Comparison of ENCODE assay signal across 8 cellular contexts in the genomic region with DNA sequence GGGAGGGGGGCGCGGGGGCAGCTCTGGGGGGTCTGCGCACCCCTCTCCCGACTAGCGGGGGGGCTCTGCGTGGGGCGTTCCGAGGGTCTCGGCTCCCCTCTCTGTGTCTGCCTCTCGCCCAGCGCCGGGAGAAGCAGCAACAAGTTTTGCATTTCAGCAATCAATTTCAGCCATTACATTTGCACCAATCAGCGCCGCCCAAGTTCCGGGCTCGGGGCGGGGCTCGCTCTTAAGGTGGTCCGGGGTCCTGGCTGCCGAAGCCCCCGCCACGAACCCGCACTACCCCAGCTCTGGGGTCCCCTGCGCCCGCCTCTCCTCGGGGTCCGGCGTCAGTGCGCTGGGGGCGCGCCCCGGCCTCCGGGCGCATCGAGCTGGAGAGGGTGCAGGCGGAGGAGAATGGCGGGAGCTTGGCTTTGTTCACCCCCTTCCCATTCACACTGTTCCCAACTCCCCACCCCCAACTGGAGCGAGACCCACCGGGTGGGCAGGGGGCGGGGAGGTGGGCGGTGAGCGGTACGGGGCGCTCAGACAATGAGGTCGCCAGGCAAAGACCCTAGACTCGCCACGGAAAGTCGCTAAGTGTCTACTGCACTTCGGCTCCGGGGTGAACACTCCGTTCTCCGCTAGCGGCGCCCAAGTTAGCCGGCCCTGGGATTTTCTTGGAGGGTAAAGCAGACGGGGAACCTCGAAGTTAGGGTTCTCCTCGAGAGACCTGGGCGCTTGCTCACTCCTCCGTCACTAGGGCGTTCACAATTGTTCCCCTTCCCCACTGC. TPM values are rescaled to one million over a fixed set of nuclear protein-coding genes. Genes with fewer than 3 reads are reported as not detected.
DNase-seq lines count a peak whose midpoint lies in the region; ATAC-seq and TF ChIP-seq lines count a peak whose summit lies in the region.

A gene (minus strand): TSS at position 141 of the 773 bp plus-strand sequence. CDS start 1,213 bp downstream, outside the sequence.

- peaks cover 10% of the 10 kb centered on the region for H3K4me1 ChIP-seq in adipocyte (ENCODE audit: control insufficient read depth, insufficient read depth, low read length)
- H3K4me1 ChIP-seq in ovary (ENCODE audit: insufficient read depth) = peaks cover 18% of the 10 kb centered on the region
- H3K4me1 ChIP-seq in upper lobe of left lung = peaks cover 26 to 56% (median 39%) of the 10 kb centered on the region in 4 donors

- intact Hi-C loops in left cardiac atrium (cut with DNase I) (loop anchor here (5.0 to 10.0 kb wide), 6 partner anchors 165 to 1117 kb away; no protein-coding TSS in a partner anchor), ovary (cut with DNase I) (loop anchor here (5.0 to 10.0 kb wide), 4 partner anchors 127 to 1045 kb away; no protein-coding TSS in a partner anchor)

- peak within 1 kb of the TSS; percentile 87 for H3K9ac ChIP-seq in adipocyte (ENCODE audit: low read length)

- WGBS in ovary, 3 donors = 0 to 1% (median 0%) methylated on average over 46 to 61 of the region's 61 CpGs
- WGBS in upper lobe of left lung, 2 donors = 0 to 5% methylated on average over 4 to 49 of the region's 61 CpGs

- H3K9me3 ChIP-seq in adipocyte (ENCODE audit: control insufficient read depth, low read length) (no peaks in the 10 kb centered on the region), ovary (no peaks in the 10 kb centered on the region), upper lobe of left lung (no peaks in the 10 kb centered on the region)

- H3K27me3 ChIP-seq in adipocyte (replicated peaks; ENCODE audit: control insufficient read depth, insufficient read depth, low read length) (no peaks in the 10 kb centered on the region), ovary (no peaks in the 10 kb centered on the region), upper lobe of left lung (peaks cover 0 to 26% (median 11%) of the 10 kb centered on the region in 4 donors)

- ATAC-seq in left cardiac atrium = peak; percentile 41 to 57
- peak in 1 of 2 donors; percentile 72 for ATAC-seq in upper lobe of left lung (ENCODE audit: low FRiP score in 2 of 2)
- ATAC-seq in HG02571 (IDR thresholded peaks at IDR 0.05; ENCODE audit: unreplicated experiment) = no peak

- TF ChIP-seq CTCF in GM10266 (IDR thresholded peaks at IDR 0.05; ENCODE audit: control insufficient read depth, insufficient read depth, low read depth, missing control alignments) = no peak
- TF ChIP-seq CTCF in RWPE1 (conservative IDR thresholded peaks at IDR 0.05; ENCODE audit: low read depth) = no peak
- no peak for TF ChIP-seq CTCF in ovary (IDR thresholded peaks at IDR 0.05)
- no peak for TF ChIP-seq CTCF in upper lobe of left lung (IDR thresholded peaks at IDR 0.05)

- CTCF ChIA-PET in RWPE1 (lab: Yijun Ruan, JAX) = no interaction called here

- H3K27ac ChIP-seq in RWPE1 = peak within 1 kb of the TSS; percentile 92
- H3K27ac ChIP-seq in ovary = peak within 1 kb of the TSS; percentile 71 to 87
- H3K27ac ChIP-seq in upper lobe of left lung = peak within 1 kb of the TSS; percentile 77 to 92 (median 91)

- H3K36me3 ChIP-seq in adipocyte (ENCODE audit: control insufficient read depth, insufficient read depth, low read length, severe bottlenecking) = peaks cover 3% of the 10 kb centered on the region
- H3K36me3 ChIP-seq in ovary = no peaks in the 10 kb centered on the region
- peaks cover 0 to 6% (median 0%) of the 10 kb centered on the region in 4 donors for H3K36me3 ChIP-seq in upper lobe of left lung

- DNase-seq in GM10266 (ENCODE audit: extremely low spot score) (peak; percentile 67), RWPE1 (ENCODE audit: low spot score) (peak; percentile 57), adipocyte (ENCODE audit: low read depth) (peak; percentile 78), left cardiac atrium (peak; percentile 77), ovary (peak; percentile 54 to 79 (median 75)), upper lobe of left lung (peak in 1 of 2 donors; percentile 89), SW480 (ENCODE audit: low spot score) (no peak)

- TF ChIP-seq EP300 in ovary (IDR thresholded peaks at IDR 0.05) = no peak
- TF ChIP-seq EP300 in upper lobe of left lung (IDR thresholded peaks at IDR 0.05) = no peak

- H3K4me3 ChIP-seq in adipocyte (ENCODE audit: low read length) (peak within 1 kb of the TSS; percentile 88), ovary (peak within 1 kb of the TSS; percentile 57), upper lobe of left lung (peak within 1 kb of the TSS; percentile 57 to 89 (median 70))

- POLR2A ChIA-PET in RWPE1 (lab: Yijun Ruan, JAX; ENCODE audit: low non-redundant PET) = no interaction called here

- no peak for TF ChIP-seq POLR2A in ovary (IDR thresholded peaks at IDR 0.05)
- TF ChIP-seq POLR2A in upper lobe of left lung (IDR thresholded peaks at IDR 0.05) = no peak

RNA-seq across cellular contexts. Expression of the gene that starts here (rescaled TPM):
- 10 to 100 TPM; 12.8 to 13.1 TPM for total RNA-seq in left cardiac atrium
- 10 to 100 TPM; 10.6 to 33.5 (median 13.9) TPM for total RNA-seq in ovary
- polyA plus RNA-seq in ovary = 1 to 10 TPM; 6.7 to 7.7 TPM
- 10 to 100 TPM in 1 of 6 donors, 1 to 10 TPM in 5; 1.0 to 17.8 (median 3.5) TPM for total RNA-seq in upper lobe of left lung
